Comparison of ENCODE assay signal across 1 cellular context in the genomic region with DNA sequence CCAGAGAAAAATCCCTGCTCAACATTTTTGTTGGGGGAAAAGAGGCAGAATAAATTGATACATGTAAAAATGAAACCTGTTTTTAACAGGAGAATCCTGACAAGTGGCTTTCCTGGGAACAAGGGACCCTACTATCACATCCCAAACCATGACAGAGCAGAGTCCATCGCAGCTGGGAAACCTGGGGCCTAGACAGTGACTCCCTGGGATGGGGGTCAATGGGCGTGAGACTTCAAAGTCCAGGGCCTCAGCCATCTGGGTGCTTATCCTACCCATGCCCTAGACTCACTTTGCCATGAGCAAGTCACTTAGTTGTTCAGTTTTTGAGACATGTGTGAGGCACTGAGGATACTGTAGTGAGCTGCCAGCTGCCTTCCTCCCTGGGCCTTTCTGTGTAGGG.
TF ChIP-seq lines count a peak whose summit lies in the region.

No MANE protein-coding gene starts in this region.

TF ChIP-seq in HepG2, 621 proteins besides CTCF, POLR2A, EP300 and RAD21 (continued from another document):
- no peak for TF ChIP-seq SOX13 (IDR thresholded peaks at IDR 0.05)
- no peak for TF ChIP-seq SOX13 (CRISPR knock-in tag; conservative IDR thresholded peaks at IDR 0.05 in 1 of 2, IDR thresholded peaks at IDR 0.05 in 1 of 2)
- TF ChIP-seq NFE2L2 (IDR thresholded peaks at IDR 0.05; ENCODE audit: low read length) = no peak
- TF ChIP-seq, protein P1, sequence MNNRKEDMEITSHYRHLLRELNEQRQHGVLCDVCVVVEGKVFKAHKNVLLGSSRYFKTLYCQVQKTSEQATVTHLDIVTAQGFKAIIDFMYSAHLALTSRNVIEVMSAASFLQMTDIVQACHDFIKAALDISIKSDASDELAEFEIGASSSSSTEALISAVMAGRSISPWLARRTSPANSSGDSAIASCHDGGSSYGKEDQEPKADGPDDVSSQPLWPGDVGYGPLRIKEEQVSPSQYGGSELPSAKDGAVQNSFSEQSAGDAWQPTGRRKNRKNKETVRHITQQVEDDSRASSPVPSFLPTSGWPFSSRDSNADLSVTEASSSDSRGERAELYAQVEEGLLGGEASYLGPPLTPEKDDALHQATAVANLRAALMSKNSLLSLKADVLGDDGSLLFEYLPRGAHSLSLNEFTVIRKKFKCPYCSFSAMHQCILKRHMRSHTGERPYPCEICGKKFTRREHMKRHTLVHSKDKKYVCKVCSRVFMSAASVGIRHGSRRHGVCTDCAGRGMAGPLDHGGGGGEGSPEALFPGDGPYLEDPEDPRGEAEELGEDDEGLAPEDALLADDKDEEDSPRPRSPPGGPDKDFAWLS (CRISPR knock-in tag; IDR thresholded peaks at IDR 0.05; ENCODE audit: borderline replicate concordance) = no peak
- TF ChIP-seq ZBTB20 (CRISPR knock-in tag; IDR thresholded peaks at IDR 0.05; ENCODE audit: borderline replicate concordance, low read depth) = no peak
